8 cellular contexts compared by ENCODE assay signal in genomic region chr17:74432484-74433391, GRCh38. TPM values are rescaled to one million over a fixed set of nuclear protein-coding genes. Genes with fewer than 3 reads are reported as not detected.
DNase-seq lines count a peak whose midpoint lies in the region; ATAC-seq, FAIRE-seq and TF ChIP-seq lines count a peak whose summit lies in the region.

No MANE protein-coding gene starts in this region.

- H3K9me3 ChIP-seq in adipocyte (ENCODE audit: control insufficient read depth, low read length): peaks cover 10% of the 10 kb centered on the region
- no peaks in the 10 kb centered on the region for H3K9me3 ChIP-seq in small intestine (ENCODE audit: control insufficient read depth, low read depth)
- peaks cover 5% of the 10 kb centered on the region for H3K9me3 ChIP-seq in CD4-positive, alpha-beta T cell (ENCODE audit: control insufficient read depth, low read length)

- peaks cover 2% of the 10 kb centered on the region for H3K9me3 Mint-ChIP-seq in activated naive CD4-positive, alpha-beta T cell treated with anti-CD3 and anti-CD28 coated beads, Interleukin-2, amount 10 ng/mL, durations not matched to agents 7 days and 5 days
- H3K9me3 Mint-ChIP-seq in CD4-positive, alpha-beta T cell: peaks cover 2% of the 10 kb centered on the region

- no peak for FAIRE-seq in small intestine (lab: Jason Lieb, UNC)

- peaks cover 96% of the 10 kb centered on the region for H3K27me3 Mint-ChIP-seq in activated naive CD4-positive, alpha-beta T cell treated with anti-CD3 and anti-CD28 coated beads, Interleukin-2, amount 10 ng/mL, durations not matched to agents 7 days and 5 days
- H3K27me3 Mint-ChIP-seq in CD4-positive, alpha-beta T cell: peaks cover 76% of the 10 kb centered on the region

- H3K4me1 ChIP-seq in adipocyte (ENCODE audit: control insufficient read depth, insufficient read depth, low read length) (peaks cover 16% of the 10 kb centered on the region), small intestine (ENCODE audit: control insufficient read depth in 2 of 2, insufficient read depth in 1 of 2, low read depth in 1 of 2, low read length in 1 of 2) (peaks cover 0 to 1% of the 10 kb centered on the region in 2 donors)

- peaks cover 15% of the 10 kb centered on the region for H3K4me1 Mint-ChIP-seq in activated naive CD4-positive, alpha-beta T cell treated with anti-CD3 and anti-CD28 coated beads, Interleukin-2, amount 10 ng/mL, durations not matched to agents 7 days and 5 days
- no peaks in the 10 kb centered on the region for H3K4me1 Mint-ChIP-seq in CD4-positive, alpha-beta T cell (ENCODE audit: low read depth)

- no peak overlapping the region for H3K27ac Mint-ChIP-seq in activated naive CD4-positive, alpha-beta T cell treated with anti-CD3 and anti-CD28 coated beads, Interleukin-2, amount 10 ng/mL, durations not matched to agents 7 days and 5 days
- no peak overlapping the region for H3K27ac Mint-ChIP-seq in CD4-positive, alpha-beta T cell

- intact Hi-C loops in CD4-positive, alpha-beta T cell (cut with DNase I, micrococcal nuclease): no loop called here

- H3K27me3 ChIP-seq in H7 (ENCODE audit: control insufficient read depth, insufficient read depth, low read length) (peaks cover 17% of the 10 kb centered on the region), adipocyte (replicated peaks; ENCODE audit: control insufficient read depth, insufficient read depth, low read length) (peaks cover 14% of the 10 kb centered on the region), small intestine (ENCODE audit: control insufficient read depth in 2 of 2, insufficient read depth in 2 of 2, low read length in 2 of 2) (no peaks in the 10 kb centered on the region)
- peaks cover 41% of the 10 kb centered on the region for H3K27me3 ChIP-seq in CD4-positive, alpha-beta T cell (ENCODE audit: control insufficient read depth, insufficient read depth, low read length)

- no peak overlapping the region for H3K4me3 Mint-ChIP-seq in activated naive CD4-positive, alpha-beta T cell treated with anti-CD3 and anti-CD28 coated beads, Interleukin-2, amount 10 ng/mL, durations not matched to agents 7 days and 5 days
- H3K4me3 Mint-ChIP-seq in CD4-positive, alpha-beta T cell: no peak overlapping the region

- WGBS in small intestine, 3 donors: 8 to 9% (median 8%) methylated on average over 37 to 53 of the region's 53 CpGs

- H3K36me3 ChIP-seq in H7 (replicated peaks; ENCODE audit: control insufficient read depth, insufficient read depth, low read length) (no peaks in the 10 kb centered on the region; the same call in 1 of the 2 replicates), adipocyte (ENCODE audit: control insufficient read depth, insufficient read depth, low read length, severe bottlenecking) (no peaks in the 10 kb centered on the region), small intestine (ENCODE audit: control insufficient read depth in 2 of 2, insufficient read depth in 2 of 2, low read length in 2 of 2) (no peaks in the 10 kb centered on the region)

- H3K27ac ChIP-seq in small intestine (ENCODE audit: low read depth in 1 of 2, low read length in 1 of 2): peak overlapping the region in 1 of 2 donors; percentile 29
- H3K27ac ChIP-seq in CD4-positive, alpha-beta T cell (ENCODE audit: low read depth, low read length): no peak overlapping the region

- H3K36me3 Mint-ChIP-seq in activated naive CD4-positive, alpha-beta T cell treated with anti-CD3 and anti-CD28 coated beads, Interleukin-2, amount 10 ng/mL, durations not matched to agents 7 days and 5 days: no peaks in the 10 kb centered on the region
- no peaks in the 10 kb centered on the region for H3K36me3 Mint-ChIP-seq in CD4-positive, alpha-beta T cell (ENCODE audit: low read depth)

- CTCF ChIA-PET in activated naive CD4-positive, alpha-beta T cell treated with anti-CD3 and anti-CD28 coated beads, Interleukin-2, amount 10 ng/mL, durations not matched to agents 7 days and 5 days (lab: Charles Lee): no interaction called here
- CTCF ChIA-PET in CD4-positive, alpha-beta T cell (lab: Charles Lee): no interaction called here

- H3K4me3 ChIP-seq in H7 (ENCODE audit: insufficient read depth, low read depth, low read length) (peak overlapping the region; percentile 78), adipocyte (ENCODE audit: low read length) (peak overlapping the region; percentile 7), small intestine (ENCODE audit: low read depth in 1 of 2, low read length in 2 of 2) (peak overlapping the region; percentile 55 to 82)

- no peak for TF ChIP-seq CTCF in CD4-positive, alpha-beta T cell (IDR thresholded peaks at IDR 0.05)

- DNase-seq in H7 (peak; percentile 90), adipocyte (ENCODE audit: low read depth) (no peak), iPS-NIHi11 (ENCODE audit: low spot score) (peak; percentile 64), small intestine (no peak), dermis blood vessel endothelial cell (no peak)
- no peak for DNase-seq in activated naive CD4-positive, alpha-beta T cell treated with anti-CD3 and anti-CD28 coated beads, Interleukin-2, amount 10 ng/mL, durations not matched to agents 7 days and 5 days
- DNase-seq in CD4-positive, alpha-beta T cell: no peak

- POLR2A ChIA-PET in CD4-positive, alpha-beta T cell (lab: Charles Lee): no interaction called here

- H3K9ac ChIP-seq in adipocyte (ENCODE audit: low read length): no peak overlapping the region

- no peak for ATAC-seq in HG03108 (IDR thresholded peaks at IDR 0.05; ENCODE audit: unreplicated experiment)
- no peak for ATAC-seq in CD4-positive, alpha-beta T cell (ENCODE audit: poor library complexity)

RNA-seq across cellular contexts. Expression of gene GPRC5C, which starts 0.8 kb away (rescaled TPM):
- 35.3 and 48.8 TPM in 2 replicates for total RNA-seq in H7 (2014; rRNA removed; shearing (Covaris generic))
- polyA plus RNA-seq in small intestine: 10 to 100 TPM; 41.3 to 72.8 (median 44.7) TPM
- total RNA-seq in dermis blood vessel endothelial cell: 1.8 and 2.0 TPM in 2 replicates
- not detected for total RNA-seq in CD4-positive, alpha-beta T cell

RNA-seq across cellular contexts. Expression of gene CD300A, which starts 33.7 kb away (rescaled TPM):
- total RNA-seq in H7 (2014; rRNA removed; shearing (Covaris generic)): 0.07 and 0.48 TPM in 2 replicates
- polyA plus RNA-seq in small intestine: 1 to 10 TPM; 1.1 to 5.9 (median 5.5) TPM
- not detected in 2 replicates for total RNA-seq in dermis blood vessel endothelial cell
- total RNA-seq in CD4-positive, alpha-beta T cell: 1 to 10 TPM; 1.8 to 2.6 TPM

Comparison
In these comparisons a context has a peak if more than half of its experiments do, and no peak if none do; other contexts are left out.
1. DNase-seq: peak in H7 (single experiment) and iPS-NIHi11 (single experiment); none in adipocyte (single experiment), small intestine (single experiment), dermis blood vessel endothelial cell (single experiment), activated naive CD4-positive, alpha-beta T cell treated with anti-CD3 and anti-CD28 coated beads, Interleukin-2, amount 10 ng/mL, durations not matched to agents 7 days and 5 days (single experiment) and CD4-positive, alpha-beta T cell (0 of 10).
2. H3K4me3 ChIP-seq: peak in every context shown above with its lines; median percentile 78 in H7; 68 in small intestine; 7 in adipocyte.
3. RNA of gene GPRC5C, which starts 0.8 kb away (total RNA-seq): 35.3 to 48.8 TPM in H7; 1.8 to 2.0 TPM in dermis blood vessel endothelial cell and not detected in CD4-positive, alpha-beta T cell; every median in the first group is over 10 times any median in the second.